25 cellular contexts compared by ENCODE assay signal in genomic region chr6:15147827-15148226, GRCh38.
DNase-seq lines count a peak whose midpoint lies in the region; ATAC-seq, FAIRE-seq and TF ChIP-seq lines count a peak whose summit lies in the region.
"Had no signal": no experiment of that assay in that cellular context is flagged by ENCODE, and none has a peak within 500 bp of the region (broad histone marks: within the 10 kb centered on the region; RNA-seq: fewer than 3 reads in every experiment).

No MANE protein-coding gene starts in this region.

- H4K20me1 ChIP-seq in GM23338 (replicated peaks; ENCODE audit: insufficient read depth) (no peaks in the 10 kb centered on the region), keratinocyte (ENCODE audit: control insufficient read depth, extremely low read depth, insufficient read depth, low read length) (no peaks in the 10 kb centered on the region)

- H3K4me1 Mint-ChIP-seq in GM23338 = peaks cover 4% of the 10 kb centered on the region
- no peaks in the 10 kb centered on the region for H3K4me1 Mint-ChIP-seq in activated T-helper 17 cell treated with anti-CD3 and anti-CD28 coated beads, Interleukin-2, amount 50 U/mL, for 72 hours
- H3K4me1 Mint-ChIP-seq in activated CD8-positive, alpha-beta T cell treated with anti-CD3 and anti-CD28 coated beads, Interleukin-2, amount 10 ng/mL, durations not matched to agents 7 days and 5 days (ENCODE audit: low read depth) = no peaks in the 10 kb centered on the region
- H3K4me1 Mint-ChIP-seq: activated naive CD8-positive, alpha-beta T cell treated with anti-CD3 and anti-CD28 coated beads, Interleukin-2, amount 10 ng/mL, durations not matched to agents 7 days and 5 days; T-cell had no signal

- POLR2A ChIA-PET in AG04450 (lab: Yijun Ruan, JAX) = no interaction called here
- POLR2A ChIA-PET in activated CD8-positive, alpha-beta T cell treated with anti-CD3 and anti-CD28 coated beads, Interleukin-2, amount 10 ng/mL, durations not matched to agents 7 days and 5 days (lab: Charles Lee) = no interaction called here

- H3K4me1 ChIP-seq in GM23338 (ENCODE audit: insufficient read depth) (no peaks in the 10 kb centered on the region), keratinocyte (ENCODE audit: control insufficient read depth, extremely low read depth, insufficient read depth, low read length) (peaks cover 12% of the 10 kb centered on the region)
- H3K4me1 ChIP-seq: right atrium auricular region, upper lobe of right lung had no signal

- peak overlapping the region; percentile 42 for H3K9ac ChIP-seq in keratinocyte (ENCODE audit: control insufficient read depth, extremely low read depth, insufficient read depth, low read length)

- TF ChIP-seq CTCF in AG04450 (IDR thresholded peaks at IDR 0.05; ENCODE audit: low read depth, low read length) (no peak), GM23338 (conservative IDR thresholded peaks at IDR 0.05; ENCODE audit: low read depth in 2 of 2) (no peak), keratinocyte (optimal IDR thresholded peaks at IDR 0.05 in 1 of 3, IDR thresholded peaks at IDR 0.05 in 1 of 3, conservative IDR thresholded peaks at IDR 0.05 in 1 of 3; ENCODE audit: extremely low read depth in 1 of 3, insufficient read depth in 2 of 3, low read length in 3 of 3) (no peak)

- no peak for ATAC-seq in GM23338
- no peak for ATAC-seq in activated T-helper 17 cell treated with anti-CD3 and anti-CD28 coated beads, Interleukin-2, amount 50 U/mL, for 72 hours (replicated peaks)
- no peak for ATAC-seq in activated CD8-positive, alpha-beta T cell treated with anti-CD3 and anti-CD28 coated beads, Interleukin-2, amount 10 ng/mL, durations not matched to agents 7 days and 5 days
- ATAC-seq: effector memory CD8-positive, alpha-beta T cell; left cardiac atrium; naive thymus-derived CD4-positive, alpha-beta T cell; T-cell; upper lobe of right lung had no signal

- dilution Hi-C loops in keratinocyte (cut with MboI; ENCODE audit: extremely low pct_ligation_motif_present, low sequenced_read_pairs) = no loop called here

- H3K27me3 Mint-ChIP-seq in GM23338 (ENCODE audit: insufficient read depth, low read depth, poor library complexity) = peaks cover 4% of the 10 kb centered on the region
- no peaks in the 10 kb centered on the region for H3K27me3 Mint-ChIP-seq in activated T-helper 17 cell treated with anti-CD3 and anti-CD28 coated beads, Interleukin-2, amount 50 U/mL, for 72 hours
- peaks cover 3% of the 10 kb centered on the region for H3K27me3 Mint-ChIP-seq in activated CD8-positive, alpha-beta T cell treated with anti-CD3 and anti-CD28 coated beads, Interleukin-2, amount 10 ng/mL, durations not matched to agents 7 days and 5 days (ENCODE audit: low read depth)

- no peak overlapping the region for H3K4me3 Mint-ChIP-seq in GM23338
- no peak overlapping the region for H3K4me3 Mint-ChIP-seq in activated T-helper 17 cell treated with anti-CD3 and anti-CD28 coated beads, Interleukin-2, amount 50 U/mL, for 72 hours
- no peak overlapping the region for H3K4me3 Mint-ChIP-seq in activated CD8-positive, alpha-beta T cell treated with anti-CD3 and anti-CD28 coated beads, Interleukin-2, amount 10 ng/mL, durations not matched to agents 7 days and 5 days
- H3K4me3 Mint-ChIP-seq: activated CD4-positive, alpha-beta T cell treated with anti-CD3 and anti-CD28 coated beads for 36 hours; activated naive CD8-positive, alpha-beta T cell treated with anti-CD3 and anti-CD28 coated beads, Interleukin-2, amount 10 ng/mL, durations not matched to agents 7 days and 5 days; effector memory CD8-positive, alpha-beta T cell; naive thymus-derived CD4-positive, alpha-beta T cell; T-cell had no signal

- no peak for FAIRE-seq in keratinocyte (lab: Jason Lieb, UNC)
- no peak for FAIRE-seq in HTR-8/SVneo (lab: Jason Lieb, UNC)
- FAIRE-seq: colon, TTC549 had no signal

- H2AFZ ChIP-seq in GM23338 = peak overlapping the region; percentile 78
- H2AFZ ChIP-seq in keratinocyte (ENCODE audit: control insufficient read depth, low read length) = peak overlapping the region; percentile 69

- no peaks in the 10 kb centered on the region for H3K9me2 ChIP-seq in GM23338 (ENCODE audit: insufficient read depth)

- DNase-seq in AG04450 (ENCODE audit: low read depth, low spot score) = no peak
- DNase-seq in GM23338 (ENCODE audit: low spot score) = no peak
- DNase-seq in keratinocyte (ENCODE audit: low read depth, low spot score) = no peak
- DNase-seq in activated CD8-positive, alpha-beta T cell treated with anti-CD3 and anti-CD28 coated beads, Interleukin-2, amount 10 ng/mL, durations not matched to agents 7 days and 5 days = no peak
- DNase-seq in HTR-8/SVneo (ENCODE audit: insufficient read length, low spot score) = no peak
- no peak for DNase-seq in NCI-H1417 treated with DMSO at 0.1 percent for 48 hours (lab: John Stamatoyannopoulos, UW)
- DNase-seq in epidermal melanocyte (ENCODE audit: insufficient read length, low spot score) = no peak
- DNase-seq: activated CD4-positive, alpha-beta T cell treated with anti-CD3 and anti-CD28 coated beads for 36 hours; activated naive CD8-positive, alpha-beta T cell treated with anti-CD3 and anti-CD28 coated beads, Interleukin-2, amount 10 ng/mL, durations not matched to agents 7 days and 5 days; effector memory CD8-positive, alpha-beta T cell; left cardiac atrium; naive thymus-derived CD4-positive, alpha-beta T cell; NCI-H1092; NCI-H2029; NCI-H345; NCI-H774; OCI-M1; ovary; SHP77 treated with DMSO at 0.1 percent for 48 hours; T-cell; upper lobe of right lung had no signal

- no peaks in the 10 kb centered on the region for H3K9me1 ChIP-seq in keratinocyte (ENCODE audit: control insufficient read depth, extremely low read depth, insufficient read depth, low read length)

- H3K36me3 Mint-ChIP-seq in GM23338 (ENCODE audit: low read depth) = no peaks in the 10 kb centered on the region
- no peaks in the 10 kb centered on the region for H3K36me3 Mint-ChIP-seq in activated T-helper 17 cell treated with anti-CD3 and anti-CD28 coated beads, Interleukin-2, amount 50 U/mL, for 72 hours (ENCODE audit: low read depth)
- no peaks in the 10 kb centered on the region for H3K36me3 Mint-ChIP-seq in activated CD8-positive, alpha-beta T cell treated with anti-CD3 and anti-CD28 coated beads, Interleukin-2, amount 10 ng/mL, durations not matched to agents 7 days and 5 days (ENCODE audit: low read depth)
- H3K36me3 Mint-ChIP-seq: activated naive CD8-positive, alpha-beta T cell treated with anti-CD3 and anti-CD28 coated beads, Interleukin-2, amount 10 ng/mL, durations not matched to agents 7 days and 5 days; naive thymus-derived CD4-positive, alpha-beta T cell; T-cell had no signal

- H3K27ac Mint-ChIP-seq in GM23338 = no peak overlapping the region
- H3K27ac Mint-ChIP-seq in activated T-helper 17 cell treated with anti-CD3 and anti-CD28 coated beads, Interleukin-2, amount 50 U/mL, for 72 hours = peak overlapping the region; percentile 0
- H3K27ac Mint-ChIP-seq in activated CD8-positive, alpha-beta T cell treated with anti-CD3 and anti-CD28 coated beads, Interleukin-2, amount 10 ng/mL, durations not matched to agents 7 days and 5 days = no peak overlapping the region
- H3K27ac Mint-ChIP-seq: activated CD4-positive, alpha-beta T cell treated with anti-CD3 and anti-CD28 coated beads for 36 hours; activated naive CD8-positive, alpha-beta T cell treated with anti-CD3 and anti-CD28 coated beads, Interleukin-2, amount 10 ng/mL, durations not matched to agents 7 days and 5 days; effector memory CD8-positive, alpha-beta T cell; naive thymus-derived CD4-positive, alpha-beta T cell; T-cell had no signal

- CTCF ChIA-PET in AG04450 (lab: Charles Lee) = no interaction called here
- CTCF ChIA-PET in activated CD8-positive, alpha-beta T cell treated with anti-CD3 and anti-CD28 coated beads, Interleukin-2, amount 10 ng/mL, durations not matched to agents 7 days and 5 days (lab: Charles Lee) = no interaction called here

- H3K9me3 ChIP-seq in AG04450 (ENCODE audit: control insufficient read depth, insufficient read depth, low read length) (no peaks in the 10 kb centered on the region), keratinocyte (ENCODE audit: control insufficient read depth, low read depth, low read length) (no peaks in the 10 kb centered on the region)
- H3K9me3 ChIP-seq: ovary, right atrium auricular region, upper lobe of right lung had no signal

- 0 out of 2 replicates have a peak, but pooled peaks cover 4% of the 10 kb centered on the region for H3F3A ChIP-seq in GM23338 (replicated peaks; ENCODE audit: low read depth)

- H3K27ac ChIP-seq in AG04450 (ENCODE audit: low read depth, low read length) = peak overlapping the region; percentile 22
- H3K27ac ChIP-seq in GM23338 (ENCODE audit: low read depth) = no peak overlapping the region
- peak overlapping the region; percentile 32 for H3K27ac ChIP-seq in keratinocyte (ENCODE audit: control insufficient read depth, insufficient read depth, low read length)
- H3K27ac ChIP-seq: ovary, right atrium auricular region, upper lobe of right lung had no signal

- H3K79me2 ChIP-seq in GM23338 (replicated peaks; ENCODE audit: insufficient read depth) (no peaks in the 10 kb centered on the region), keratinocyte (ENCODE audit: control insufficient read depth, insufficient read depth, low read length) (no peaks in the 10 kb centered on the region)

- H3K9me3 Mint-ChIP-seq in GM23338 = no peaks in the 10 kb centered on the region
- no peaks in the 10 kb centered on the region for H3K9me3 Mint-ChIP-seq in activated T-helper 17 cell treated with anti-CD3 and anti-CD28 coated beads, Interleukin-2, amount 50 U/mL, for 72 hours
- no peaks in the 10 kb centered on the region for H3K9me3 Mint-ChIP-seq in activated CD8-positive, alpha-beta T cell treated with anti-CD3 and anti-CD28 coated beads, Interleukin-2, amount 10 ng/mL, durations not matched to agents 7 days and 5 days (ENCODE audit: insufficient read depth)
- H3K9me3 Mint-ChIP-seq: activated naive CD8-positive, alpha-beta T cell treated with anti-CD3 and anti-CD28 coated beads, Interleukin-2, amount 10 ng/mL, durations not matched to agents 7 days and 5 days; effector memory CD8-positive, alpha-beta T cell; T-cell had no signal

- peaks cover 3% of the 10 kb centered on the region for H3K27me3 ChIP-seq in AG04450 (ENCODE audit: control insufficient read depth, insufficient read depth, low read length)
- H3K27me3 ChIP-seq in GM23338 (ENCODE audit: insufficient read depth) = no peaks in the 10 kb centered on the region
- H3K27me3 ChIP-seq in keratinocyte (ENCODE audit: control insufficient read depth, extremely low read depth, insufficient read depth, low read length) = no peaks in the 10 kb centered on the region
- H3K27me3 ChIP-seq: ovary, right atrium auricular region, upper lobe of right lung had no signal

- H3K4me2 ChIP-seq in GM23338 = no peak overlapping the region
- H3K4me2 ChIP-seq in keratinocyte (ENCODE audit: control insufficient read depth, extremely low read depth, insufficient read depth, low read depth, low read length) = no peak overlapping the region

- H3K4me3 ChIP-seq in AG04450 (ENCODE audit: low read depth, low read length) (no peak overlapping the region), GM23338 (no peak overlapping the region), keratinocyte (ENCODE audit: control insufficient read depth in 2 of 3, extremely low read depth in 1 of 3, insufficient read depth in 2 of 3, low read depth in 1 of 3, low read length in 3 of 3) (no peak overlapping the region)
- H3K4me3 ChIP-seq: ovary, right atrium auricular region, upper lobe of right lung had no signal

- H3K36me3 ChIP-seq in GM23338 (ENCODE audit: insufficient read depth) (no peaks in the 10 kb centered on the region), keratinocyte (ENCODE audit: control insufficient read depth in 2 of 2, extremely low read depth in 1 of 2, insufficient read depth in 2 of 2, low read length in 2 of 2) (no peaks in the 10 kb centered on the region)
- H3K36me3 ChIP-seq: ovary, right atrium auricular region, upper lobe of right lung had no signal
